In genomic region chr12:89469361-89469760, GRCh38 we compare ENCODE assay signal across 1 cellular context.
TF ChIP-seq lines count a peak whose summit lies in the region.

No MANE protein-coding gene starts in this region.

TF ChIP-seq in GM12878, 131 proteins besides CTCF, POLR2A, EP300 and RAD21 (continues in another document):
- TF ChIP-seq BCLAF1 (IDR thresholded peaks at IDR 0.05) (no peak), BMI1 (IDR thresholded peaks at IDR 0.05; ENCODE audit: borderline replicate concordance) (no peak), NR2C2 (IDR thresholded peaks at IDR 0.05; ENCODE audit: borderline replicate concordance, control insufficient read depth, insufficient read length, low read depth) (no peak), CREM (IDR thresholded peaks at IDR 0.05; ENCODE audit: low read depth) (peak; percentile 57; the same call in 1 of the 2 replicates), BRCA1 (IDR thresholded peaks at IDR 0.05; ENCODE audit: low read depth, low read length) (no peak), RELA (IDR thresholded peaks at IDR 0.05; ENCODE audit: borderline replicate concordance, partially characterized antibody) (no peak), USF2 (IDR thresholded peaks at IDR 0.05; ENCODE audit: borderline replicate concordance, low read depth, low read length) (no peak), RFX5 (IDR thresholded peaks at IDR 0.05; ENCODE audit: low read depth, low read length) (no peak), SREBF2 (IDR thresholded peaks at IDR 0.05; ENCODE audit: low read length) (no peak), PAX8 (IDR thresholded peaks at IDR 0.05) (no peak), STAT1 (conservative IDR thresholded peaks at IDR 0.05) (no peak), SMARCA5 (IDR thresholded peaks at IDR 0.05) (no peak), EED (IDR thresholded peaks at IDR 0.05; ENCODE audit: low read depth) (peak; percentile 49; the same call in 1 of the 2 replicates), ATF2 (IDR thresholded peaks at IDR 0.05; ENCODE audit: low read length) (peak; percentile 60; the same call in 1 of the 2 replicates), PML (IDR thresholded peaks at IDR 0.05; ENCODE audit: low read length) (0 out of 2 replicates have a peak, but pooled peaks have one; percentile 31), SMAD5 (IDR thresholded peaks at IDR 0.05; ENCODE audit: low read depth) (no peak), MTA3 (IDR thresholded peaks at IDR 0.05; ENCODE audit: borderline replicate concordance, low read length) (no peak), POU2F2 (IDR thresholded peaks at IDR 0.05; ENCODE audit: borderline replicate concordance, low read depth, low read length) (no peak), EZH2 (IDR thresholded peaks at IDR 0.05; ENCODE audit: borderline replicate concordance, control insufficient read depth, low read depth, low read length) (no peak), HCFC1 (IDR thresholded peaks at IDR 0.05; ENCODE audit: low read length) (no peak), NKRF (conservative IDR thresholded peaks at IDR 0.05) (no peak), BACH1 (IDR thresholded peaks at IDR 0.05; ENCODE audit: borderline replicate concordance) (no peak), DPF2 (IDR thresholded peaks at IDR 0.05) (no peak), TBL1XR1 (IDR thresholded peaks at IDR 0.05; ENCODE audit: low read depth, low read length) (no peak), SUPT20H (IDR thresholded peaks at IDR 0.05; ENCODE audit: borderline replicate concordance, control insufficient read depth, low read depth, low read length) (no peak), RAD51 (IDR thresholded peaks at IDR 0.05) (no peak), TCF3 (IDR thresholded peaks at IDR 0.05; ENCODE audit: borderline replicate concordance, insufficient read depth, low read depth, low read length) (no peak), HDAC2 (IDR thresholded peaks at IDR 0.05) (no peak), ZBED1 (IDR thresholded peaks at IDR 0.05; ENCODE audit: borderline replicate concordance) (no peak), SP1 (IDR thresholded peaks at IDR 0.05; ENCODE audit: low read depth, low read length) (no peak), IRF3 (IDR thresholded peaks at IDR 0.05) (no peak), TCF7 (IDR thresholded peaks at IDR 0.05; ENCODE audit: borderline replicate concordance) (no peak), SMC3 (IDR thresholded peaks at IDR 0.05; ENCODE audit: borderline replicate concordance, low read length) (no peak), KAT2A (conservative IDR thresholded peaks at IDR 0.05; ENCODE audit: control insufficient read depth, low read depth, low read length) (no peak), E2F8 (IDR thresholded peaks at IDR 0.05; ENCODE audit: low read depth, partially characterized antibody) (no peak), FOXM1 (IDR thresholded peaks at IDR 0.05; ENCODE audit: low read depth, low read length) (peak; percentile 64; the same call in 1 of the 2 replicates), CHD1 (IDR thresholded peaks at IDR 0.05; ENCODE audit: low read depth, low read length) (no peak), MAX (IDR thresholded peaks at IDR 0.05; ENCODE audit: low read depth, low read length) (no peak), POLR2AphosphoS5 (IDR thresholded peaks at IDR 0.05; ENCODE audit: low read length) (no peak), LARP7 (IDR thresholded peaks at IDR 0.05) (no peak), HDAC6 (IDR thresholded peaks at IDR 0.05; ENCODE audit: unreplicated experiment) (no peak), CEBPZ (IDR thresholded peaks at IDR 0.05; ENCODE audit: low read depth, low read length) (no peak), ELK1 (IDR thresholded peaks at IDR 0.05; ENCODE audit: low read depth, low read length) (no peak), SIX5 (IDR thresholded peaks at IDR 0.05; ENCODE audit: low read depth, low read length, severe bottlenecking) (no peak), RBBP5 (conservative IDR thresholded peaks at IDR 0.05) (no peak), YY1 (IDR thresholded peaks at IDR 0.05; ENCODE audit: low read depth, low read length) (no peak), POLR2AphosphoS2 (IDR thresholded peaks at IDR 0.05; ENCODE audit: low read depth, low read length) (no peak), USF1 (IDR thresholded peaks at IDR 0.05; ENCODE audit: borderline replicate concordance, extremely low read length, insufficient read depth, low read depth, low read length) (no peak), FOXK2 (IDR thresholded peaks at IDR 0.05) (no peak), SRF (IDR thresholded peaks at IDR 0.05; ENCODE audit: low read depth in 2 of 2, low read length in 2 of 2) (0 out of 4 replicates have a peak, but pooled peaks of 1 of the 2 experiments have one; percentile 23), ZNF207 (IDR thresholded peaks at IDR 0.05; ENCODE audit: borderline replicate concordance) (no peak), RUNX3 (IDR thresholded peaks at IDR 0.05; ENCODE audit: low read length) (peak; percentile 85)
